In the genomic region with DNA sequence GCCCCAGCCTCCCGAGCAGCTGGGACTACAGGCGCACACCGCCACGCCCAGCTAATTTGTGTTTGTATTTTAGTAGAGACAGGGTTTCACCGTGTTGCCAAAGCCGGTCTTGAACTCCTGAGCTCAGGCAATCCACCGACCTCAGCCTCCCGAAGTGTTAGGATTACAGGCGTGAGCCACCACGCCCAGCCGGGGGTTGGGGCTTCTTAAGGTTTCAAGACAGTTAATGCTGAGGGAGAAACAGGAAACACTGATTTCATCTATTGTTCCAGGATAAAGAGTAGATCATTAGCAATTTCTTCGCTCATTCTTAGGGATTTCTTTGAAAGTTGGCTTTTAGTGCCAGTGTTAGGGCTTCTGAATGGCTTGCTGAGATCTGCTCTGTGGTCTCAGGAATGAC, we compare ENCODE assay signal across 23 cellular contexts. TPM values are rescaled to one million over a fixed set of nuclear protein-coding genes. Genes with fewer than 3 reads are reported as not detected.
DNase-seq lines count a peak whose midpoint lies in the region; ATAC-seq and TF ChIP-seq lines count a peak whose summit lies in the region.
"Had no signal": no experiment of that assay in that cellular context is flagged by ENCODE, and none has a peak within 500 bp of the region (broad histone marks: within the 10 kb centered on the region; RNA-seq: fewer than 3 reads in every experiment).

No MANE protein-coding gene starts in this region.

- no TSS peak for BruUV-seq in IMR-90 (replicated peaks; lab: Mats Ljungman, UMichigan)

- peaks cover 42% of the 10 kb centered on the region for H3K4me1 ChIP-seq in GM23338 (ENCODE audit: insufficient read depth)
- H3K4me1 ChIP-seq in IMR-90 (ENCODE audit: control insufficient read depth, insufficient read depth, low read length) = peaks cover 29% of the 10 kb centered on the region
- H3K4me1 ChIP-seq in endodermal cell (ENCODE audit: control insufficient read depth, insufficient read depth, low read length) = peaks cover 7% of the 10 kb centered on the region
- H3K4me1 ChIP-seq in trophoblast cell (ENCODE audit: control insufficient read depth in 1 of 2, insufficient read depth in 2 of 2, low read length in 2 of 2) = peaks cover 9 to 17% of the 10 kb centered on the region in 2 experiments

- no peak overlapping the region for H3K56ac ChIP-seq in IMR-90 (ENCODE audit: extremely low read depth, insufficient read depth, low read length)

- in situ Hi-C loops in IMR-90 (cut with MboI; ENCODE audit: low sequenced_read_pairs) = no loop called here

- H3K27me3 ChIP-seq in GM23338 (ENCODE audit: insufficient read depth) (no peaks in the 10 kb centered on the region), IMR-90 (ENCODE audit: control insufficient read depth, insufficient read depth, low read length) (no peaks in the 10 kb centered on the region), endodermal cell (ENCODE audit: control insufficient read depth, insufficient read depth, low read length, poor library complexity, severe bottlenecking) (no peaks in the 10 kb centered on the region), trophoblast cell (ENCODE audit: insufficient read depth, low read length) (no peaks in the 10 kb centered on the region)

- peak overlapping the region; percentile 36 for H2BK12ac ChIP-seq in trophoblast cell (ENCODE audit: low read length)

- H3K27me3 Mint-ChIP-seq in GM23338 (ENCODE audit: insufficient read depth, low read depth, poor library complexity) = peaks cover 17% of the 10 kb centered on the region
- H3K27me3 Mint-ChIP-seq in endodermal cell (ENCODE audit: insufficient read depth) = no peaks in the 10 kb centered on the region

- H3K14ac ChIP-seq in IMR-90 (replicated peaks; ENCODE audit: low read depth, low read length) (no peak overlapping the region), trophoblast cell (ENCODE audit: low read length) (peak overlapping the region; percentile 26)

- H3K4me3 ChIP-seq in GM23338 (no peak overlapping the region), IMR-90 (ENCODE audit: insufficient read depth, low read depth, low read length) (no peak overlapping the region), endodermal cell (ENCODE audit: low read length) (no peak overlapping the region), trophoblast cell (ENCODE audit: low read depth, low read length) (no peak overlapping the region)
- H3K4me3 ChIP-seq: PC-9 had no signal

- no peak overlapping the region for H3K4me3 Mint-ChIP-seq in GM23338
- H3K4me3 Mint-ChIP-seq in endodermal cell = no peak overlapping the region
- H3K4me3 Mint-ChIP-seq: CD8-positive, alpha-beta T cell had no signal

- H2BK5ac ChIP-seq in IMR-90 (ENCODE audit: low read depth, low read length, poor library complexity, severe bottlenecking) (no peak overlapping the region), trophoblast cell (ENCODE audit: low read depth, low read length, poor library complexity) (no peak overlapping the region)

- POLR2A ChIA-PET in IMR-90 (lab: Charles Lee; ENCODE audit: unreplicated experiment) = no interaction called here

- TF ChIP-seq POLR2A in IMR-90 (IDR thresholded peaks at IDR 0.05; ENCODE audit: low read depth, low read length) = no peak

- no peak overlapping the region for H2AK9ac ChIP-seq in IMR-90 (replicated peaks; ENCODE audit: low read depth, low read length, poor library complexity)

- H3K27ac Mint-ChIP-seq in GM23338 = no peak overlapping the region
- H3K27ac Mint-ChIP-seq in endodermal cell = peak overlapping the region; percentile 88
- H3K27ac Mint-ChIP-seq: CD8-positive, alpha-beta T cell had no signal

- H3K4me1 Mint-ChIP-seq in GM23338 (peaks cover 36% of the 10 kb centered on the region), endodermal cell (peaks cover 39% of the 10 kb centered on the region)

- H2BK15ac ChIP-seq in IMR-90 (ENCODE audit: low read depth, low read length) = 0 out of 3 replicates have a peak overlapping the region, but pooled peaks have one; percentile 9

- WGBS in IMR-90 (ENCODE audit: extremely low coverage in 2 of 2, insufficient read length in 1 of 2), 2 experiments = 82% methylated on average over 3 of the region's 12 CpGs; no CpG with 5 or more reads in 1 of the 2 experiments
- WGBS in endodermal cell (ENCODE audit: insufficient coverage in 1 of 2, insufficient read length in 1 of 2), 2 experiments = 81 to 88% methylated on average over 11 to 12 of the region's 12 CpGs
- WGBS in trophoblast cell (ENCODE audit: extremely low coverage, insufficient coverage, insufficient read length) = no CpG with 5 or more reads among the region's 12 CpGs

- H3K23ac ChIP-seq in IMR-90 (ENCODE audit: low read depth, low read length) (no peak overlapping the region), trophoblast cell (ENCODE audit: low read length) (no peak overlapping the region)

- H4K12ac ChIP-seq in trophoblast cell (ENCODE audit: low read depth, low read length) = no peak overlapping the region

- no peaks in the 10 kb centered on the region for H3K79me2 ChIP-seq in GM23338 (replicated peaks; ENCODE audit: insufficient read depth)
- no peaks in the 10 kb centered on the region for H3K79me2 ChIP-seq in trophoblast cell (ENCODE audit: control insufficient read depth, insufficient read depth, low read length, poor library complexity)

- no peak overlapping the region for H2BK20ac ChIP-seq in IMR-90 (ENCODE audit: low read depth, low read length)

- no peak for TF ChIP-seq RAD21 in IMR-90 (IDR thresholded peaks at IDR 0.05; ENCODE audit: low read length)

- no peak overlapping the region for H4K91ac ChIP-seq in IMR-90 (ENCODE audit: insufficient read depth, low read depth, low read length)
- no peak overlapping the region for H4K91ac ChIP-seq in trophoblast cell (ENCODE audit: low read depth, low read length)

- H3K9ac ChIP-seq in IMR-90 (ENCODE audit: low read depth, low read length) = no peak overlapping the region
- no peak overlapping the region for H3K9ac ChIP-seq in endodermal cell (ENCODE audit: extremely low read depth, low read length, poor library complexity, severe bottlenecking)
- no peak overlapping the region for H3K9ac ChIP-seq in trophoblast cell (ENCODE audit: low read length)

- intact Hi-C loops in IMR-90 (cut with micrococcal nuclease) = no loop called here

- dilution Hi-C loops in IMR-90 (cut with HindIII; ENCODE audit: low sequenced_read_pairs, unreplicated experiment) = no loop called here

- no peak overlapping the region; the same call in 1 of the 2 replicates for H2AK5ac ChIP-seq in IMR-90 (ENCODE audit: low read depth, low read length)
- H2AK5ac ChIP-seq in trophoblast cell (ENCODE audit: low read length) = no peak overlapping the region

- no peaks in the 10 kb centered on the region for H3K9me2 ChIP-seq in GM23338 (ENCODE audit: insufficient read depth)

- H2AFZ ChIP-seq in GM23338 (no peak overlapping the region), IMR-90 (replicated peaks; ENCODE audit: low read length, poor library complexity) (no peak overlapping the region), trophoblast cell (ENCODE audit: insufficient read depth, low read length, poor library complexity) (peak overlapping the region; percentile 25)
- H2AFZ ChIP-seq: PC-9 had no signal

- DNase-seq in GM23338 (ENCODE audit: low spot score) (peak; percentile 89), IMR-90 (no peak), endodermal cell (peak; percentile 89), trophoblast cell (peak in 1 of 2 donors; percentile 46), AG20443 (ENCODE audit: low spot score) (no peak), SIG-M5 treated with dmso at 0.1 percent for 504 hours (lab: John Stamatoyannopoulos, UW; ENCODE audit: unreplicated experiment) (no peak)
- DNase-seq: C1 segment of cervical spinal cord; CD8-positive, alpha-beta T cell; DMS79 treated with DMSO at 0.1 percent for 48 hours; GOT3; NCI-H1048; NCI-H1417; NCI-H1694; NCI-H2029 treated with DMSO at 0.1 percent for 48 hours; NCI-H446 treated with DMSO at 0.1 percent for 48 hours; NCI-H526; NCI-H82; NK-92 treated with Interleukin-12 subunit alpha and Interleukin-12 subunit beta, amount 100 ng/mL, for 24 hours; PC-9 had no signal

- H3K9me3 Mint-ChIP-seq in GM23338 (0 out of 3 replicates have a peak, but pooled peaks cover 2% of the 10 kb centered on the region), endodermal cell (peaks cover 4% of the 10 kb centered on the region)
- H3K9me3 Mint-ChIP-seq: CD8-positive, alpha-beta T cell had no signal

- H4K8ac ChIP-seq in IMR-90 (ENCODE audit: low read depth in 2 of 2, low read length in 2 of 2) (no peak overlapping the region), trophoblast cell (ENCODE audit: low read depth, low read length) (peak overlapping the region; percentile 51)

- ATAC-seq in GM23338 = peak; percentile 70
- no peak for ATAC-seq in IMR-90 (ENCODE audit: low read depth)
- no peak for ATAC-seq in GM18868 (IDR thresholded peaks at IDR 0.05; ENCODE audit: unreplicated experiment)
- ATAC-seq in GM19395 (IDR thresholded peaks at IDR 0.05; ENCODE audit: unreplicated experiment) = no peak
- ATAC-seq: CD8-positive, alpha-beta T cell; Right ventricle myocardium inferior had no signal

- H3K36me3 Mint-ChIP-seq in GM23338 (ENCODE audit: low read depth) = peaks cover 8% of the 10 kb centered on the region; the same call in 1 of the 3 replicates
- H3K36me3 Mint-ChIP-seq in endodermal cell (ENCODE audit: low read depth) = no peaks in the 10 kb centered on the region
- H3K36me3 Mint-ChIP-seq: CD8-positive, alpha-beta T cell had no signal

- H3K4ac ChIP-seq in IMR-90 (ENCODE audit: low read depth, low read length) (no peak overlapping the region), trophoblast cell (ENCODE audit: low read depth, low read length) (no peak overlapping the region)

- peak overlapping the region; percentile 82 for H3K27ac ChIP-seq in GM23338 (ENCODE audit: low read depth)
- no peak overlapping the region for H3K27ac ChIP-seq in IMR-90 (ENCODE audit: insufficient read depth, low read length)
- no peak overlapping the region for H3K27ac ChIP-seq in endodermal cell (ENCODE audit: low read depth, low read length)
- H3K27ac ChIP-seq in trophoblast cell (ENCODE audit: low read depth, low read length) = peak overlapping the region; percentile 19
- H3K27ac ChIP-seq: PC-9 had no signal

- CTCF ChIA-PET in IMR-90 (lab: Yijun Ruan, JAX) = no interaction called here

- peaks cover 9% of the 10 kb centered on the region; the same call in 1 of the 2 replicates for H3F3A ChIP-seq in GM23338 (replicated peaks; ENCODE audit: low read depth)

- H3K4me2 ChIP-seq in GM23338 = no peak overlapping the region
- no peak overlapping the region for H3K4me2 ChIP-seq in IMR-90 (ENCODE audit: low read depth, low read length)
- no peak overlapping the region for H3K4me2 ChIP-seq in trophoblast cell (ENCODE audit: low read length)
- H3K4me2 ChIP-seq: PC-9 had no signal

- H4K20me1 ChIP-seq in GM23338 (replicated peaks; ENCODE audit: insufficient read depth) (no peaks in the 10 kb centered on the region), IMR-90 (ENCODE audit: insufficient read depth, low read length) (no peaks in the 10 kb centered on the region)

- H3K18ac ChIP-seq in IMR-90 (ENCODE audit: low read depth, low read length) (peak overlapping the region; percentile 37; the same call in 1 of the 2 replicates), trophoblast cell (ENCODE audit: low read length) (peak overlapping the region; percentile 29)

- H3K36me3 ChIP-seq in GM23338 (ENCODE audit: insufficient read depth) (no peaks in the 10 kb centered on the region), IMR-90 (ENCODE audit: control insufficient read depth, insufficient read depth, low read length) (no peaks in the 10 kb centered on the region), endodermal cell (ENCODE audit: control insufficient read depth, insufficient read depth, low read length) (no peaks in the 10 kb centered on the region), trophoblast cell (ENCODE audit: control insufficient read depth in 1 of 2, insufficient read depth in 2 of 2, low read length in 2 of 2) (no peaks in the 10 kb centered on the region)

- H4K5ac ChIP-seq in IMR-90 (ENCODE audit: low read depth, low read length) = no peak overlapping the region

- peaks cover 13% of the 10 kb centered on the region for H3K9me1 ChIP-seq in IMR-90 (ENCODE audit: insufficient read depth, low read length)

- peak overlapping the region; percentile 35; the same call in 1 of the 2 replicates for H2BK120ac ChIP-seq in IMR-90 (ENCODE audit: low read depth, low read length)
- H2BK120ac ChIP-seq in trophoblast cell (ENCODE audit: insufficient read depth, low read length, poor library complexity) = no peak overlapping the region

- H3K9me3 ChIP-seq in IMR-90 (ENCODE audit: control insufficient read depth, insufficient read depth, low read length) (no peaks in the 10 kb centered on the region), endodermal cell (ENCODE audit: control insufficient read depth, low read length) (no peaks in the 10 kb centered on the region), trophoblast cell (ENCODE audit: insufficient read depth, low read depth, low read length) (no peaks in the 10 kb centered on the region)

- H3K79me1 ChIP-seq in IMR-90 (ENCODE audit: low read depth in 1 of 2, low read length in 2 of 2) (peaks cover 0 to 4% of the 10 kb centered on the region in 2 experiments; a peak in 1 of 4 replicates), trophoblast cell (ENCODE audit: low read length) (peaks cover 14% of the 10 kb centered on the region)

- TF ChIP-seq CTCF in GM23338 (conservative IDR thresholded peaks at IDR 0.05; ENCODE audit: low read depth in 2 of 2) (no peak), IMR-90 (conservative IDR thresholded peaks at IDR 0.05; ENCODE audit: low read depth, low read length) (no peak), endodermal cell (conservative IDR thresholded peaks at IDR 0.05) (no peak)

RNA-seq across cellular contexts. Expression of a gene that starts 21.2 kb away (rescaled TPM):
- 18.4 and 22.2 TPM in 2 replicates for total RNA-seq in GM23338 (2014; rRNA removed; shearing (Covaris generic))
- 7.1 and 8.4 TPM in 2 replicates for polyA plus RNA-seq in GM23338 (2016; fragmentation: Nextera tagmentation; extraction: Ambion mirVana)
- 54.7 and 56.1 TPM in 2 replicates for total RNA-seq in IMR-90 (2012; rRNA removed)
- polyA plus RNA-seq in IMR-90 (2012; rRNA removed) = 78.9 and 95.7 TPM in 2 replicates
- polyA plus RNA-seq in IMR-90 (2012; cell fraction: cytosol; rRNA removed) = 50.5 and 121 TPM in 2 replicates
- polyA plus RNA-seq in IMR-90 (2012; cell fraction: nucleus; rRNA removed; ENCODE audit: low replicate concordance) = 20.7 and 92.9 TPM in 2 replicates
- 10 to 100 TPM; 86.5 to 94.4 TPM for total RNA-seq in endodermal cell
- polyA plus RNA-seq in endodermal cell (2013, experiment 1 of 2) = 18.3 TPM
- 23.9 TPM for polyA plus RNA-seq in endodermal cell (2013, experiment 2 of 2)
- polyA plus RNA-seq in trophoblast cell (2013) = 52.0 and 56.1 TPM in 2 replicates
- total RNA-seq: SK-MEL-5 had no signal

Comparison
In these comparisons a context has a peak if more than half of its experiments do, and no peak if none do; other contexts are left out.
1. DNase-seq: peak in GM23338 (single experiment) and endodermal cell (single experiment); none in IMR-90 (single experiment), AG20443 (single experiment) and SIG-M5 treated with dmso at 0.1 percent for 504 hours (single experiment).
2. H3K27ac ChIP-seq: peak in GM23338 (single experiment) and trophoblast cell (single experiment); none in IMR-90 (single experiment) and endodermal cell (single experiment).